ENCODE assay signal across 23 cellular contexts in the genomic region with DNA sequence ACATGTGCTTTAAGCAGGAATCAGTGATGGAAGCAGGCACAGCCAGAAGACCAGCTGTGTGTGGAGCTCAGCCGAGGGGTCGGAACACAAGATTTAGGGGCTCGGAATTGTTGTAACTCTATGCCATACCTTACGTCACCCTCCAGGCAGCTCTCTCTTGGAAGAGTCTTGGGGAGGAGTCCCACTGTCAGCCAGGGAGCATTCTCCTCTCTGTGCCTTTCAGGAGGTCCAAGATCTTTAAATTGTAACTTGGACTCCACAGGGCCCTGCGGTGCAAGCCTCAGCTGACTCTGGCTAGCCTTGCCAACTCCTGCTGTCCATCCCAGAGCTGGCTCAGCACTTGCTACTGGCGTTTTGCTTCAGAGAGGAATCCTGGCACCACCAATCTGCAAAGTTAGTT. TPM values are rescaled to one million over a fixed set of nuclear protein-coding genes. Genes with fewer than 3 reads are reported as not detected.
"Had no signal": no experiment of that assay in that cellular context is flagged by ENCODE, and none has a peak within 500 bp of the region (broad histone marks: within the 10 kb centered on the region; RNA-seq: fewer than 3 reads in every experiment).

No MANE protein-coding gene starts in this region.

- H3K36me3 Mint-ChIP-seq: activated naive CD4-positive, alpha-beta T cell treated with anti-CD3 and anti-CD28 coated beads, Interleukin-2, amount 50 U/mL, for 24 hours; naive B cell had no signal

- H3K4me1 ChIP-seq: breast epithelium, gastroesophageal sphincter, prostate gland, testis, upper lobe of right lung had no signal

- H3K4me3 ChIP-seq: breast epithelium, coronary artery, gastroesophageal sphincter, lung, prostate gland, sigmoid colon, testis, upper lobe of right lung had no signal

- H3K36me3 ChIP-seq: breast epithelium, gastroesophageal sphincter, prostate gland, sigmoid colon, upper lobe of right lung had no signal

- H3K27me3 ChIP-seq: breast epithelium, gastroesophageal sphincter, sigmoid colon, testis, upper lobe of right lung had no signal

- H3K9me3 Mint-ChIP-seq: activated naive CD4-positive, alpha-beta T cell treated with anti-CD3 and anti-CD28 coated beads, Interleukin-2, amount 50 U/mL, for 24 hours; naive B cell; T-helper 1 cell treated with Interleukin-12 subunit alpha and Interleukin-12 subunit beta and Interleukin-4 antibody, amounts not matched to agents 30 μg/mL and 1 μg/mL, for 36 hours had no signal

- FAIRE-seq: TTC549 had no signal

- H3K4me3 Mint-ChIP-seq: activated naive CD4-positive, alpha-beta T cell treated with anti-CD3 and anti-CD28 coated beads, Interleukin-2, amount 50 U/mL, for 24 hours; naive B cell; T-helper 1 cell treated with Interleukin-12 subunit alpha and Interleukin-12 subunit beta and Interleukin-4 antibody, amounts not matched to agents 30 μg/mL and 1 μg/mL, for 36 hours had no signal

- DNase-seq: activated CD4-positive, alpha-beta T cell treated with anti-CD3 and anti-CD28 coated beads, Interleukin-2, amount 50 U/mL, for 1 hour; activated effector memory CD4-positive, alpha-beta T cell treated with Interleukin-2 at 50 U/mL for 16 hours; activated T-cell treated with anti-CD3 and anti-CD28 coated beads, Interleukin-2, amount 50 U/mL, for 1 hour; effector CD4-positive, alpha-beta T cell; hypothalamus; kidney glomerular epithelial cell; naive B cell; nucleus accumbens; sigmoid colon; stimulated activated CD4-positive, alpha-beta T cell treated with anti-CD3 and anti-CD28 coated beads, Interleukin-4, amount 100 ng/mL, for 1 hour; stimulated activated CD8-positive, alpha-beta memory T cell treated with anti-CD3 and anti-CD28 coated beads, Interleukin-4, amount 100 ng/mL, for 48 hours; stimulated activated naive CD8-positive, alpha-beta T cell treated with anti-CD3 and anti-CD28 coated beads, Interleukin-15, Interleukin-2, amounts not matched to agents 100 U/mL and 50 U/mL, for 24 hours; testis; upper lobe of right lung had no signal

- H3K9me3 ChIP-seq: breast epithelium, gastroesophageal sphincter, prostate gland, sigmoid colon, testis, upper lobe of right lung had no signal

- ATAC-seq: gastroesophageal sphincter; stimulated activated naive CD8-positive, alpha-beta T cell treated with anti-CD3 and anti-CD28 coated beads, Interleukin-15, Interleukin-2, amounts not matched to agents 100 U/mL and 50 U/mL, for 24 hours; upper lobe of right lung had no signal

- H3K27ac Mint-ChIP-seq: activated naive CD4-positive, alpha-beta T cell treated with anti-CD3 and anti-CD28 coated beads, Interleukin-2, amount 50 U/mL, for 24 hours; naive B cell; T-helper 1 cell treated with Interleukin-12 subunit alpha and Interleukin-12 subunit beta and Interleukin-4 antibody, amounts not matched to agents 30 μg/mL and 1 μg/mL, for 36 hours had no signal

- H3K27ac ChIP-seq: breast epithelium, coronary artery, gastroesophageal sphincter, prostate gland, testis, upper lobe of right lung had no signal

RNA-seq across cellular contexts. Expression of a gene that starts 26.4 kb away (rescaled TPM):
- total RNA-seq: activated CD8-positive, alpha-beta memory T cell treated with anti-CD3 and anti-CD28 coated beads for 36 hours had no signal
